In genomic region chr12:53325539-53326061, GRCh38 we compare ENCODE assay signal across 7 cellular contexts. TPM values are rescaled to one million over a fixed set of nuclear protein-coding genes. Genes with fewer than 3 reads are reported as not detected.
A peak's percentile ranks its signal among the peaks of the same experiment; 100 is the strongest.
DNase-seq lines count a peak whose midpoint lies in the region; ATAC-seq, FAIRE-seq and TF ChIP-seq lines count a peak whose summit lies in the region.

No MANE protein-coding gene starts in this region.

- no peak overlapping the region for H3K9ac ChIP-seq in H9 (ENCODE audit: extremely low read depth, insufficient read length, low read length)
- H3K9ac ChIP-seq in H1 (replicated peaks in 1 of 4; ENCODE audit: extremely low read depth in 1 of 4, low read depth in 3 of 4, low read length in 3 of 4) = peak overlapping the region in 1 of 4 experiments; percentile 15; a peak in 2 of 7 replicates

- H4K5ac ChIP-seq in H9 (ENCODE audit: insufficient read length, low read depth, low read length) = no peak overlapping the region
- no peak overlapping the region for H4K5ac ChIP-seq in H1 (ENCODE audit: insufficient read length, low read depth, low read length)

- CTCF ChIA-PET in H1 (lab: Charles Lee; ENCODE audit: partially characterized antibody) = interaction anchor here (0.6 to 21.2 kb wide), 11 partner anchors 10 to 343 kb away, joined by 3 to 381 read pairs (median 6); partner anchors contain the start of genes PFDN5 and SP7

- H2BK12ac ChIP-seq in H9 (ENCODE audit: insufficient read length, low read depth, low read length) (no peak overlapping the region), H1 (ENCODE audit: low read depth, low read length) (no peak overlapping the region)

- ATAC-seq in GM18867 (IDR thresholded peaks at IDR 0.05; ENCODE audit: unreplicated experiment) = no peak
- ATAC-seq in GM21447 (IDR thresholded peaks at IDR 0.05; ENCODE audit: unreplicated experiment) = no peak

- TF ChIP-seq CTCF in H9 (conservative IDR thresholded peaks at IDR 0.05) = no peak
- no peak for TF ChIP-seq CTCF in WI38 (IDR thresholded peaks at IDR 0.05; ENCODE audit: low read depth, low read length)
- no peak for TF ChIP-seq CTCF in H1 (IDR thresholded peaks at IDR 0.05; ENCODE audit: control extremely low read depth in 1 of 3, insufficient read depth in 1 of 3, low read depth in 1 of 3, low read length in 3 of 3)
- no peak for TF ChIP-seq CTCF in suprapubic skin (IDR thresholded peaks at IDR 0.05)

- H2BK15ac ChIP-seq in H9 (ENCODE audit: low read depth, low read length) (no peak overlapping the region), H1 (ENCODE audit: low read length) (no peak overlapping the region)

- H3K79me1 ChIP-seq in H9 (ENCODE audit: insufficient read depth, low read depth, low read length, poor library complexity, severe bottlenecking) = no peaks in the 10 kb centered on the region
- H3K79me1 ChIP-seq in H1 (ENCODE audit: low read depth, low read length) = no peaks in the 10 kb centered on the region

- H3K23ac ChIP-seq in H9 (ENCODE audit: insufficient read length, low read depth, low read length) (no peak overlapping the region), H1 (ENCODE audit: insufficient read length) (no peak overlapping the region)

- no peaks in the 10 kb centered on the region for H3K4me1 ChIP-seq in H9 (ENCODE audit: insufficient read depth, low read length)
- peaks cover 0 to 19% (median 12%) of the 10 kb centered on the region in 4 experiments; a peak in 6 of 7 replicates for H3K4me1 ChIP-seq in H1 (replicated peaks in 1 of 4; ENCODE audit: control insufficient read depth in 3 of 4, insufficient read depth in 4 of 4, low read length in 3 of 4)
- peaks cover 36% of the 10 kb centered on the region for H3K4me1 ChIP-seq in mononuclear cell (ENCODE audit: insufficient read depth, low read length)
- peaks cover 46% of the 10 kb centered on the region for H3K4me1 ChIP-seq in suprapubic skin

- H3K36me3 Mint-ChIP-seq in H9 (ENCODE audit: insufficient read depth in 1 of 3, low read depth in 3 of 3) = peaks cover 0 to 1% (median 0%) of the 10 kb centered on the region in 3 experiments; a peak in 2 of 7 replicates

- WGBS in H9 (ENCODE audit: extremely low coverage, insufficient read length, low lambda C conversion rate) = no CpG with 5 or more reads among the region's 47 CpGs
- WGBS in H1 (ENCODE audit: extremely low coverage in 1 of 2, insufficient coverage in 1 of 2, insufficient read length in 1 of 2, insufficient replicate concordance in 2 of 2, low coverage in 1 of 2, low lambda C conversion rate in 2 of 2, missing lambda C conversion rate in 1 of 2), 2 experiments = 3% methylated on average over 24 of the region's 47 CpGs; no CpG with 5 or more reads in 1 of the 2 experiments
- 0% methylated on average over 10 of the region's 47 CpGs for WGBS in suprapubic skin

- no peak overlapping the region for H3T11ph ChIP-seq in H9 (ENCODE audit: low read length)

- H3K4ac ChIP-seq in H9 (ENCODE audit: low read depth, low read length) = no peak overlapping the region
- H3K4ac ChIP-seq in H1 (replicated peaks; ENCODE audit: insufficient read length, low read depth, low read length) = no peak overlapping the region

- H4K8ac ChIP-seq in H9 (replicated peaks; ENCODE audit: insufficient read length, low read depth, low read length) (no peak overlapping the region), H1 (ENCODE audit: extremely low read depth, insufficient read depth, low read length) (peak overlapping the region; percentile 32; the same call in 1 of the 2 replicates)

- no peak overlapping the region for H2BK5ac ChIP-seq in H9 (ENCODE audit: insufficient read length, low read length)
- H2BK5ac ChIP-seq in H1 (ENCODE audit: low read depth, low read length) = no peak overlapping the region

- TF ChIP-seq EP300 in H1 (IDR thresholded peaks at IDR 0.05; ENCODE audit: borderline replicate concordance in 1 of 2, low read depth in 2 of 2, low read length in 2 of 2) = no peak
- TF ChIP-seq EP300 in suprapubic skin (IDR thresholded peaks at IDR 0.05) = no peak

- H3K27ac Mint-ChIP-seq in H9 = no peak overlapping the region

- H4K20me1 ChIP-seq in H9 (ENCODE audit: control insufficient read depth, insufficient read depth, insufficient read length) (no peaks in the 10 kb centered on the region), H1 (replicated peaks in 1 of 2; ENCODE audit: control insufficient read depth in 1 of 2, insufficient read depth in 2 of 2, low read length in 2 of 2) (peaks cover 2% of the 10 kb centered on the region in 2 experiments)

- POLR2A ChIA-PET in H1 (lab: Charles Lee; ENCODE audit: partially characterized antibody) = interaction anchor here (0.9 to 8.0 kb wide), 15 partner anchors 9 to 174 kb away, joined by 3 to 51 read pairs (median 4); partner anchors contain the start of genes ESPL1, MAP3K12, MYG1 and SP1

- no peaks in the 10 kb centered on the region for H3K9me3 ChIP-seq in H9 (ENCODE audit: control insufficient read depth, low read depth, low read length)
- H3K9me3 ChIP-seq in H1 (ENCODE audit: insufficient read depth in 2 of 2, low read depth in 1 of 2, low read length in 1 of 2) = no peaks in the 10 kb centered on the region
- H3K9me3 ChIP-seq in mononuclear cell (ENCODE audit: low read depth, low read length) = no peaks in the 10 kb centered on the region
- no peaks in the 10 kb centered on the region for H3K9me3 ChIP-seq in suprapubic skin

- H3K27me3 ChIP-seq in H9 (ENCODE audit: insufficient read depth, low read length) (peaks cover 15% of the 10 kb centered on the region), H1 (replicated peaks in 1 of 4; ENCODE audit: control insufficient read depth in 3 of 4, extremely low read depth in 1 of 4, insufficient read depth in 3 of 4, low read length in 3 of 4) (peaks cover 13 to 59% (median 47%) of the 10 kb centered on the region in 4 experiments), mononuclear cell (ENCODE audit: insufficient read depth, low read length) (peaks cover 10% of the 10 kb centered on the region), suprapubic skin (no peaks in the 10 kb centered on the region)

- H3K4me3 ChIP-seq in WI38 (ENCODE audit: low read depth, low read length) = peak overlapping the region; percentile 67
- peak overlapping the region; percentile 24 to 80 (median 48) for H3K4me3 ChIP-seq in H1 (ENCODE audit: extremely low read depth in 1 of 4, insufficient read depth in 2 of 4, low read depth in 3 of 4, low read length in 4 of 4)
- peak overlapping the region; percentile 58 for H3K4me3 ChIP-seq in mononuclear cell (ENCODE audit: low read length)
- peak overlapping the region; percentile 71 for H3K4me3 ChIP-seq in suprapubic skin

- no peak overlapping the region for H3K27ac ChIP-seq in H9 (ENCODE audit: insufficient read length, low read depth, low read length)
- no peak overlapping the region for H3K27ac ChIP-seq in H1 (ENCODE audit: low read depth, low read length)
- peak overlapping the region; percentile 88 for H3K27ac ChIP-seq in suprapubic skin

- DNase-seq in H9 = peak; percentile 60
- DNase-seq in H1 (ENCODE audit: low read depth in 1 of 2, low spot score in 2 of 2) = peak in 1 of 2 experiments; percentile 69
- DNase-seq in suprapubic skin (ENCODE audit: low spot score in 2 of 2) = peak in 1 of 2 donors; percentile 73

- H3K23me2 ChIP-seq in H9 (ENCODE audit: insufficient read length, low read depth, low read length, poor library complexity, severe bottlenecking) = peaks cover 20% of the 10 kb centered on the region
- H3K23me2 ChIP-seq in H1 (ENCODE audit: low read depth, low read length) = peaks cover 6% of the 10 kb centered on the region; the same call in 1 of the 2 replicates

- no peak for TF ChIP-seq RAD21 in H1 (IDR thresholded peaks at IDR 0.05 in 1 of 2, conservative IDR thresholded peaks at IDR 0.05 in 1 of 2; ENCODE audit: low read depth in 2 of 2, low read length in 2 of 2)

- no peak overlapping the region for H3K56ac ChIP-seq in H9 (ENCODE audit: insufficient read length, low read depth, low read length)
- H3K56ac ChIP-seq in H1 (replicated peaks; ENCODE audit: insufficient read length, low read depth, low read length) = no peak overlapping the region

- peaks cover 27 to 45% of the 10 kb centered on the region in 2 experiments for H3K4me1 Mint-ChIP-seq in H9

- H3K14ac ChIP-seq in H9 (ENCODE audit: insufficient read depth, low read length) (no peak overlapping the region), H1 (ENCODE audit: insufficient read length) (no peak overlapping the region)

- H3K18ac ChIP-seq in H9 (ENCODE audit: insufficient read length, low read depth, low read length) (no peak overlapping the region), H1 (ENCODE audit: extremely low read depth, low read length) (peak overlapping the region; percentile 48; the same call in 1 of the 2 replicates)

- H2BK20ac ChIP-seq in H9 (ENCODE audit: low read depth, low read length, poor library complexity, severe bottlenecking) (no peak overlapping the region), H1 (ENCODE audit: low read length) (no peak overlapping the region)

- no peak overlapping the region for H4K91ac ChIP-seq in H9 (ENCODE audit: insufficient read length, low read depth, low read length)
- no peak overlapping the region for H4K91ac ChIP-seq in H1 (replicated peaks; ENCODE audit: insufficient read length, low read length)

- H3K4me2 ChIP-seq in H9 (ENCODE audit: insufficient read depth, insufficient read length, low read length) (peak overlapping the region; percentile 27), H1 (ENCODE audit: insufficient read depth in 1 of 2, low read depth in 2 of 2, low read length in 2 of 2) (peak overlapping the region; percentile 45 to 78)

- H3K4me3 Mint-ChIP-seq in H9 = peak overlapping the region; percentile 55 to 82

- H3K79me2 ChIP-seq in H9 (ENCODE audit: insufficient read depth, low read length) = no peaks in the 10 kb centered on the region
- H3K79me2 ChIP-seq in H1 (ENCODE audit: control insufficient read depth in 1 of 2, insufficient read depth in 2 of 2, low read length in 2 of 2) = no peaks in the 10 kb centered on the region

- no peaks in the 10 kb centered on the region; a peak in 1 of 5 replicates for H3K9me3 Mint-ChIP-seq in H9

- H2BK120ac ChIP-seq in H9 (ENCODE audit: low read depth, low read length, poor library complexity, severe bottlenecking) = no peak overlapping the region
- no peak overlapping the region for H2BK120ac ChIP-seq in H1 (replicated peaks; ENCODE audit: low read depth, low read length)

- H2AK5ac ChIP-seq in H9 (ENCODE audit: insufficient read length, low read length) (no peak overlapping the region), H1 (ENCODE audit: low read depth, low read length) (no peak overlapping the region)

- no peak for TF ChIP-seq POLR2A in H1 (IDR thresholded peaks at IDR 0.05; ENCODE audit: control extremely low read depth in 1 of 2, low read depth in 2 of 2, low read length in 2 of 2)
- no peak for TF ChIP-seq POLR2A in suprapubic skin (IDR thresholded peaks at IDR 0.05)

- FAIRE-seq in H1 (lab: Jason Lieb, UNC) = no peak

- H3K36me3 ChIP-seq in H1 (ENCODE audit: control insufficient read depth in 2 of 4, insufficient read depth in 4 of 4, low read length in 3 of 4) (no peaks in the 10 kb centered on the region), suprapubic skin (no peaks in the 10 kb centered on the region)

- H3K27me3 Mint-ChIP-seq in H9 (ENCODE audit: low read depth) = peaks cover 77% of the 10 kb centered on the region

- H2AFZ ChIP-seq in H9 (ENCODE audit: low read length) (no peak overlapping the region), H1 (ENCODE audit: low read length) (0 out of 2 replicates have a peak overlapping the region, but pooled peaks have one; percentile 6)

RNA-seq across cellular contexts. Expression of gene AAAS, which starts 4.2 kb away (rescaled TPM):
- 83.9 and 85.8 TPM in 2 replicates for total RNA-seq in H9 (2021)
- 66.1 and 68.2 TPM in 2 replicates for total RNA-seq in H1 (2021; fragmentation: NEBNext Ultra II Directional; extraction: Animal tissue kit (Norgen Biotek cat#: 25700))
- polyA plus RNA-seq in H1 (2011; rRNA removed) = 97.6 and 126 TPM in 2 replicates
- 90.7 TPM for polyA plus RNA-seq in H1 (2011; cell fraction: cytosol; rRNA removed)
- polyA plus RNA-seq in H1 (2011; cell fraction: nucleus; rRNA removed) = 257 TPM
- polyA plus RNA-seq in H1 (2012, experiment 1 of 2) = 73.7 to 86.9 TPM (median 80.7 TPM) in 4 replicates
- 105 TPM for polyA plus RNA-seq in H1 (2012, experiment 2 of 2)
- 49.6 TPM for polyA plus RNA-seq in H1 (2013, experiment 1 of 2)
- polyA plus RNA-seq in H1 (2013, experiment 2 of 2) = 48.5 TPM
- polyA minus RNA-seq in H1 (2011; rRNA and poly(A)+ RNA removed) = 89.5 and 96.8 TPM in 2 replicates
- 52.4 TPM for polyA minus RNA-seq in H1 (2011; cell fraction: cytosol; rRNA and poly(A)+ RNA removed)
- 69.1 TPM for polyA minus RNA-seq in H1 (2011; cell fraction: nucleus; rRNA and poly(A)+ RNA removed)
- total RNA-seq in mononuclear cell = 13.2 TPM
- 10 to 100 TPM; 35.9 to 72.9 (median 52.5) TPM for total RNA-seq in suprapubic skin

RNA-seq across cellular contexts. Expression of gene SP7, which starts 10.6 kb away (rescaled TPM):
- total RNA-seq in H9 (2021) = not detected in 2 replicates
- total RNA-seq in H1 (2021; fragmentation: NEBNext Ultra II Directional; extraction: Animal tissue kit (Norgen Biotek cat#: 25700)) = 0.13 TPM in 1 of 2 replicates, not detected in the other
- polyA plus RNA-seq in H1 (2011; rRNA removed) = 0.12 and 0.27 TPM in 2 replicates
- 0.09 TPM for polyA plus RNA-seq in H1 (2011; cell fraction: cytosol; rRNA removed)
- polyA plus RNA-seq in H1 (2011; cell fraction: nucleus; rRNA removed) = 0.26 TPM
- 0.09 to 0.19 TPM in 2 of 4 replicates, not detected in the others for polyA plus RNA-seq in H1 (2012, experiment 1 of 2)
- 0.05 TPM for polyA plus RNA-seq in H1 (2012, experiment 2 of 2)
- 0.06 TPM for polyA plus RNA-seq in H1 (2013, experiment 1 of 2)
- 0.07 TPM for polyA plus RNA-seq in H1 (2013, experiment 2 of 2)
- 0.07 TPM in 1 of 2 replicates, not detected in the other for polyA minus RNA-seq in H1 (2011; rRNA and poly(A)+ RNA removed)
- polyA minus RNA-seq in H1 (2011; cell fraction: cytosol; rRNA and poly(A)+ RNA removed) = not detected
- not detected for polyA minus RNA-seq in H1 (2011; cell fraction: nucleus; rRNA and poly(A)+ RNA removed)
- not detected for total RNA-seq in mononuclear cell
- total RNA-seq in suprapubic skin = not detected

RNA-seq across cellular contexts. Expression of gene MYG1, which starts 26.1 kb away (rescaled TPM):
- total RNA-seq in H9 (2021) (89.5 and 91.8 TPM in 2 replicates), mononuclear cell (20.4 TPM), suprapubic skin (10 to 100 TPM; 38.2 to 54.6 (median 46.3) TPM)
- total RNA-seq in H1 (2021; fragmentation: NEBNext Ultra II Directional; extraction: Animal tissue kit (Norgen Biotek cat#: 25700)) = 77.1 and 83.3 TPM in 2 replicates
- polyA plus RNA-seq in H1 (2011; rRNA removed) = 104 and 117 TPM in 2 replicates
- polyA plus RNA-seq in H1 (2011; cell fraction: cytosol; rRNA removed) = 111 TPM
- 81.8 TPM for polyA plus RNA-seq in H1 (2011; cell fraction: nucleus; rRNA removed)
- 59.1 to 112 TPM (median 97.9 TPM) in 4 replicates for polyA plus RNA-seq in H1 (2012, experiment 1 of 2)
- 132 TPM for polyA plus RNA-seq in H1 (2012, experiment 2 of 2)
- polyA plus RNA-seq in H1 (2013, experiment 1 of 2) = 80.4 TPM
- polyA plus RNA-seq in H1 (2013, experiment 2 of 2) = 83.6 TPM
- polyA minus RNA-seq in H1 (2011; rRNA and poly(A)+ RNA removed) = 52.0 and 52.2 TPM in 2 replicates
- 47.0 TPM for polyA minus RNA-seq in H1 (2011; cell fraction: cytosol; rRNA and poly(A)+ RNA removed)
- 26.4 TPM for polyA minus RNA-seq in H1 (2011; cell fraction: nucleus; rRNA and poly(A)+ RNA removed)

RNA-seq across cellular contexts. Expression of gene PFDN5, which starts 30.3 kb away (rescaled TPM):
- total RNA-seq in H9 (2021) (285 and 292 TPM in 2 replicates), mononuclear cell (979 TPM), suprapubic skin (100 to 1,000 TPM; 457 to 612 (median 511) TPM)
- 265 and 290 TPM in 2 replicates for total RNA-seq in H1 (2021; fragmentation: NEBNext Ultra II Directional; extraction: Animal tissue kit (Norgen Biotek cat#: 25700))
- 339 and 630 TPM in 2 replicates for polyA plus RNA-seq in H1 (2011; rRNA removed)
- polyA plus RNA-seq in H1 (2011; cell fraction: cytosol; rRNA removed) = 592 TPM
- polyA plus RNA-seq in H1 (2011; cell fraction: nucleus; rRNA removed) = 261 TPM
- 512 to 579 TPM (median 537 TPM) in 4 replicates for polyA plus RNA-seq in H1 (2012, experiment 1 of 2)
- polyA plus RNA-seq in H1 (2012, experiment 2 of 2) = 520 TPM
- 287 TPM for polyA plus RNA-seq in H1 (2013, experiment 1 of 2)
- polyA plus RNA-seq in H1 (2013, experiment 2 of 2) = 287 TPM
- 146 and 213 TPM in 2 replicates for polyA minus RNA-seq in H1 (2011; rRNA and poly(A)+ RNA removed)
- 69.1 TPM for polyA minus RNA-seq in H1 (2011; cell fraction: cytosol; rRNA and poly(A)+ RNA removed)
- polyA minus RNA-seq in H1 (2011; cell fraction: nucleus; rRNA and poly(A)+ RNA removed) = 150 TPM

RNA-seq across cellular contexts. Expression of gene SP1, which starts 54.4 kb away (rescaled TPM):
- total RNA-seq in H9 (2021) (76.4 and 76.8 TPM in 2 replicates), mononuclear cell (53.6 TPM), suprapubic skin (100 to 1,000 TPM in 3 of 4 donors, 10 to 100 TPM in 1; 82.5 to 122 (median 111) TPM)
- total RNA-seq in H1 (2021; fragmentation: NEBNext Ultra II Directional; extraction: Animal tissue kit (Norgen Biotek cat#: 25700)) = 75.2 and 79.1 TPM in 2 replicates
- polyA plus RNA-seq in H1 (2011; rRNA removed) = 46.4 and 50.7 TPM in 2 replicates
- 46.5 TPM for polyA plus RNA-seq in H1 (2011; cell fraction: cytosol; rRNA removed)
- polyA plus RNA-seq in H1 (2011; cell fraction: nucleus; rRNA removed) = 57.0 TPM
- 31.5 to 43.2 TPM (median 36.7 TPM) in 4 replicates for polyA plus RNA-seq in H1 (2012, experiment 1 of 2)
- polyA plus RNA-seq in H1 (2012, experiment 2 of 2) = 3.7 TPM
- 28.2 TPM for polyA plus RNA-seq in H1 (2013, experiment 1 of 2)
- polyA plus RNA-seq in H1 (2013, experiment 2 of 2) = 26.0 TPM
- polyA minus RNA-seq in H1 (2011; rRNA and poly(A)+ RNA removed) = 305 and 315 TPM in 2 replicates
- 74.6 TPM for polyA minus RNA-seq in H1 (2011; cell fraction: cytosol; rRNA and poly(A)+ RNA removed)
- polyA minus RNA-seq in H1 (2011; cell fraction: nucleus; rRNA and poly(A)+ RNA removed) = 82.8 TPM
